ENCODE assay signal across 2 cellular contexts in the genomic region with DNA sequence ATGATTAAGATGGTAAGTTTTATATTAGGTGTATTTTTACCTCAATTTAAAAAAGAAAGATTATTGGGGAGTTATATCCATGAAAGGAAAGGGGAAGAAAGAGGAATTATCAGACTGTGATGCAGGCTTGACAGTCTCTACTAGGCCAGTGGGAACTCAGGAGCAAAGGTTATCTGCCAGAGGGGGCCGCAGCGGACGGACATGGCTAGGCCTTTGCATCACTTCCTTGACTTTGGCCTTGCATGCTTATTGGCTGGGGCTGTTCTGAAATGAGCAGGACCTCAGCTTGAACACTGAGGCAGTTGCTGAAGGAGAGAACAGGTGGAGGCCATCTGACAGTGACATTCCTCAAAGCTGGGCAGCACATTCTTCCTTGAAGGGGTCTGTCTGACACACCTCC.
TF ChIP-seq lines count a peak whose summit lies in the region.

No MANE protein-coding gene starts in this region.

TF ChIP-seq in endothelial cell of umbilical vein, 7 proteins besides CTCF, POLR2A, EP300 and RAD21:
- TF ChIP-seq EZH2 (IDR thresholded peaks at IDR 0.05; ENCODE audit: borderline replicate concordance, low read depth, low read length, severe bottlenecking) = no peak
- TF ChIP-seq POLR2AphosphoS5 (IDR thresholded peaks at IDR 0.05; ENCODE audit: insufficient read depth, low read depth, low read length) = no peak
- peak; percentile 45 for TF ChIP-seq GATA2 (IDR thresholded peaks at IDR 0.05; ENCODE audit: insufficient read depth, insufficient read length, low read depth, low read length)
- no peak for TF ChIP-seq MYC (IDR thresholded peaks at IDR 0.05; ENCODE audit: low read depth, low read length)
- no peak for TF ChIP-seq FOS (IDR thresholded peaks at IDR 0.05; ENCODE audit: borderline replicate concordance, insufficient read depth, low read length)
- TF ChIP-seq, protein P1, sequence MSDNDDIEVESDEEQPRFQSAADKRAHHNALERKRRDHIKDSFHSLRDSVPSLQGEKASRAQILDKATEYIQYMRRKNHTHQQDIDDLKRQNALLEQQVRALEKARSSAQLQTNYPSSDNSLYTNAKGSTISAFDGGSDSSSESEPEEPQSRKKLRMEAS (IDR thresholded peaks at IDR 0.05; ENCODE audit: insufficient read depth, insufficient read length) = no peak
- TF ChIP-seq JUN (IDR thresholded peaks at IDR 0.05; ENCODE audit: borderline replicate concordance, insufficient read depth, insufficient read length, low read depth) = no peak

TF ChIP-seq in HepG2, 621 proteins besides CTCF, POLR2A, EP300 and RAD21:
- TF ChIP-seq ZNF317 (CRISPR knock-in tag; IDR thresholded peaks at IDR 0.05) = no peak
- no peak for TF ChIP-seq ZNF616 (CRISPR knock-in tag; IDR thresholded peaks at IDR 0.05; ENCODE audit: low read depth)
- TF ChIP-seq NFIB (CRISPR knock-in tag; IDR thresholded peaks at IDR 0.05; ENCODE audit: borderline replicate concordance) = no peak
- peak; percentile 20; the same call in 1 of the 2 replicates for TF ChIP-seq GABPA (IDR thresholded peaks at IDR 0.05; ENCODE audit: low read depth, low read length)
- peak; percentile 58 for TF ChIP-seq GABPA (CRISPR knock-in tag; IDR thresholded peaks at IDR 0.05; ENCODE audit: low read depth)
- peak; percentile 43; the same call in 1 of the 2 replicates for TF ChIP-seq GABPB1 (CRISPR knock-in tag; IDR thresholded peaks at IDR 0.05)
- TF ChIP-seq, protein P2, sequence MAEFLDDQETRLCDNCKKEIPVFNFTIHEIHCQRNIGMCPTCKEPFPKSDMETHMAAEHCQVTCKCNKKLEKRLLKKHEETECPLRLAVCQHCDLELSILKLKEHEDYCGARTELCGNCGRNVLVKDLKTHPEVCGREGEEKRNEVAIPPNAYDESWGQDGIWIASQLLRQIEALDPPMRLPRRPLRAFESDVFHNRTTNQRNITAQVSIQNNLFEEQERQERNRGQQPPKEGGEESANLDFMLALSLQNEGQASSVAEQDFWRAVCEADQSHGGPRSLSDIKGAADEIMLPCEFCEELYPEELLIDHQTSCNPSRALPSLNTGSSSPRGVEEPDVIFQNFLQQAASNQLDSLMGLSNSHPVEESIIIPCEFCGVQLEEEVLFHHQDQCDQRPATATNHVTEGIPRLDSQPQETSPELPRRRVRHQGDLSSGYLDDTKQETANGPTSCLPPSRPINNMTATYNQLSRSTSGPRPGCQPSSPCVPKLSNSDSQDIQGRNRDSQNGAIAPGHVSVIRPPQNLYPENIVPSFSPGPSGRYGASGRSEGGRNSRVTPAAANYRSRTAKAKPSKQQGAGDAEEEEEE (CRISPR knock-in tag; IDR thresholded peaks at IDR 0.05; ENCODE audit: borderline replicate concordance) = no peak
